30 cellular contexts compared by ENCODE assay signal in genomic region chr5:58771750-58772149, GRCh38.
"Had no signal": no experiment of that assay in that cellular context is flagged by ENCODE, and none has a peak within 500 bp of the region (broad histone marks: within the 10 kb centered on the region; RNA-seq: fewer than 3 reads in every experiment).

No MANE protein-coding gene starts in this region.

- ATAC-seq: activated CD4-positive, alpha-beta T cell treated with anti-CD3 and anti-CD28 coated beads for 36 hours; activated CD8-positive, alpha-beta memory T cell treated with anti-CD3 and anti-CD28 coated beads, Interleukin-2, amount 10 ng/mL, durations not matched to agents 7 days and 5 days; activated CD8-positive, alpha-beta T cell treated with anti-CD3 and anti-CD28 coated beads, Interleukin-2, amount 10 ng/mL, durations not matched to agents 7 days and 5 days; activated naive CD4-positive, alpha-beta T cell treated with anti-CD3 and anti-CD28 coated beads, Interleukin-2, amount 50 U/mL, for 72 hours; foreskin keratinocyte; gastroesophageal sphincter had no signal

- H3K4me1 Mint-ChIP-seq: activated naive CD4-positive, alpha-beta T cell treated with anti-CD3 and anti-CD28 coated beads, Interleukin-2, amount 10 ng/mL, durations not matched to agents 7 days and 5 days; activated naive CD8-positive, alpha-beta T cell treated with anti-CD3 and anti-CD28 coated beads, Interleukin-2, amount 10 ng/mL, durations not matched to agents 7 days and 5 days; central memory CD8-positive, alpha-beta T cell had no signal

- FAIRE-seq: bronchial epithelial cell had no signal

- H3K27me3 ChIP-seq: ascending aorta, dorsolateral prefrontal cortex, esophagus muscularis mucosa, foreskin keratinocyte, gastroesophageal sphincter had no signal

- H3K4me3 ChIP-seq: ascending aorta, coronary artery, dorsolateral prefrontal cortex, esophagus muscularis mucosa, gastroesophageal sphincter had no signal

- H3K4me3 Mint-ChIP-seq: activated CD4-positive, alpha-beta memory T cell treated with anti-CD3 and anti-CD28 coated beads for 36 hours; activated CD4-positive, alpha-beta T cell treated with anti-CD3 and anti-CD28 coated beads for 36 hours; activated CD4-positive, alpha-beta T cell treated with anti-CD3 and anti-CD28 coated beads, Interleukin-2, amount 10 ng/mL, durations not matched to agents 24 days and 14 days; activated CD8-positive, alpha-beta memory T cell treated with anti-CD3 and anti-CD28 coated beads, Interleukin-2, amount 10 ng/mL, durations not matched to agents 7 days and 5 days; activated CD8-positive, alpha-beta T cell treated with anti-CD3 and anti-CD28 coated beads, Interleukin-2, amount 10 ng/mL, durations not matched to agents 7 days and 5 days; activated naive CD4-positive, alpha-beta T cell treated with anti-CD3 and anti-CD28 coated beads, Interleukin-2, amount 10 ng/mL, durations not matched to agents 7 days and 5 days; activated naive CD8-positive, alpha-beta T cell treated with anti-CD3 and anti-CD28 coated beads, Interleukin-2, amount 10 ng/mL, durations not matched to agents 7 days and 5 days; activated T-helper 1 cell treated with anti-CD3 and anti-CD28 coated beads, Interleukin-12 subunit alpha, Interleukin-12 subunit beta, Interleukin-2, Interleukin-4 antibody, amounts not matched to agents 30 ng/mL and 10 ng/mL and 1 ng/mL, durations not matched to agents 14 hours and 24 hours and 36 hours; central memory CD8-positive, alpha-beta T cell; dendritic cell treated with granulocyte-macrophage colony-stimulating factor and Interleukin-4, amounts not matched to agents 40 ng/mL and 50 ng/mL, for 4 days; endodermal cell had no signal

- H3K27ac ChIP-seq: ascending aorta, brain microvascular endothelial cell, coronary artery, dorsolateral prefrontal cortex, esophagus muscularis mucosa, foreskin keratinocyte, gastroesophageal sphincter had no signal

- H3K27ac Mint-ChIP-seq: activated CD4-positive, alpha-beta memory T cell treated with anti-CD3 and anti-CD28 coated beads for 36 hours; activated CD4-positive, alpha-beta T cell treated with anti-CD3 and anti-CD28 coated beads for 36 hours; activated CD4-positive, alpha-beta T cell treated with anti-CD3 and anti-CD28 coated beads, Interleukin-2, amount 10 ng/mL, durations not matched to agents 24 days and 14 days; activated CD8-positive, alpha-beta memory T cell treated with anti-CD3 and anti-CD28 coated beads, Interleukin-2, amount 10 ng/mL, durations not matched to agents 7 days and 5 days; activated CD8-positive, alpha-beta T cell treated with anti-CD3 and anti-CD28 coated beads, Interleukin-2, amount 10 ng/mL, durations not matched to agents 7 days and 5 days; activated naive CD4-positive, alpha-beta T cell treated with anti-CD3 and anti-CD28 coated beads, Interleukin-2, amount 10 ng/mL, durations not matched to agents 7 days and 5 days; activated naive CD4-positive, alpha-beta T cell treated with anti-CD3 and anti-CD28 coated beads, Interleukin-2, amount 50 U/mL, for 72 hours; activated naive CD8-positive, alpha-beta T cell treated with anti-CD3 and anti-CD28 coated beads, Interleukin-2, amount 10 ng/mL, durations not matched to agents 7 days and 5 days; activated T-helper 1 cell treated with anti-CD3 and anti-CD28 coated beads, Interleukin-12 subunit alpha, Interleukin-12 subunit beta, Interleukin-2, Interleukin-4 antibody, amounts not matched to agents 30 ng/mL and 10 ng/mL and 1 ng/mL, durations not matched to agents 14 hours and 24 hours and 36 hours; activated T-helper 2 cell treated with anti-CD3 and anti-CD28 coated beads, Interferon-gamma antibody, Interleukin-2, Interleukin-4, amounts not matched to agents 10 μg/mL and 5 μg/mL and 100 μg/mL, durations not matched to agents 14 hours and 24 hours and 36 hours; dendritic cell treated with granulocyte-macrophage colony-stimulating factor and Interleukin-4, amounts not matched to agents 40 ng/mL and 50 ng/mL, for 4 days; endodermal cell had no signal

- H3K36me3 Mint-ChIP-seq: activated CD4-positive, alpha-beta memory T cell treated with anti-CD3 and anti-CD28 coated beads for 36 hours; activated CD8-positive, alpha-beta memory T cell treated with anti-CD3 and anti-CD28 coated beads, Interleukin-2, amount 10 ng/mL, durations not matched to agents 7 days and 5 days; activated naive CD4-positive, alpha-beta T cell treated with anti-CD3 and anti-CD28 coated beads, Interleukin-2, amount 10 ng/mL, durations not matched to agents 7 days and 5 days; activated naive CD4-positive, alpha-beta T cell treated with anti-CD3 and anti-CD28 coated beads, Interleukin-2, amount 50 U/mL, for 72 hours; activated naive CD8-positive, alpha-beta T cell treated with anti-CD3 and anti-CD28 coated beads, Interleukin-2, amount 10 ng/mL, durations not matched to agents 7 days and 5 days had no signal

- DNase-seq: activated CD4-positive, alpha-beta memory T cell treated with anti-CD3 and anti-CD28 coated beads for 36 hours; activated CD4-positive, alpha-beta T cell treated with anti-CD3 and anti-CD28 coated beads for 36 hours; activated CD4-positive, alpha-beta T cell treated with anti-CD3 and anti-CD28 coated beads, Interleukin-2, amount 10 ng/mL, durations not matched to agents 24 days and 14 days; activated CD4-positive, CD25-positive, alpha-beta regulatory T cell; activated CD4-positive, CD25-positive, alpha-beta regulatory T cell treated with anti-CD3 and anti-CD28 coated beads, Interleukin-2, amount 50 U/mL, for 72 hours; activated CD8-positive, alpha-beta memory T cell treated with anti-CD3 and anti-CD28 coated beads, Interleukin-2, amount 10 ng/mL, durations not matched to agents 7 days and 5 days; activated CD8-positive, alpha-beta memory T cell treated with anti-CD3 and anti-CD28 coated beads, Interleukin-2, amount 50 U/mL, for 4 hours; activated CD8-positive, alpha-beta T cell treated with anti-CD3 and anti-CD28 coated beads, Interleukin-2, amount 10 ng/mL, durations not matched to agents 7 days and 5 days; activated gamma-delta T cell; activated naive CD4-positive, alpha-beta T cell; activated naive CD4-positive, alpha-beta T cell treated with anti-CD3 and anti-CD28 coated beads, Interleukin-2, amount 10 ng/mL, durations not matched to agents 7 days and 5 days; activated naive CD8-positive, alpha-beta T cell treated with anti-CD3 and anti-CD28 coated beads, Interleukin-2, amount 10 ng/mL, durations not matched to agents 7 days and 5 days; activated T-cell treated with anti-CD3 and anti-CD28 coated beads, Interleukin-2, amount 50 U/mL, for 1 hour; activated T-cell treated with anti-CD3 and anti-CD28 coated beads, Interleukin-2, amount 50 U/mL, for 48 hours; brain microvascular endothelial cell; dorsolateral prefrontal cortex; effector memory CD4-positive, alpha-beta T cell; endodermal cell; foreskin keratinocyte; T-helper 2 cell had no signal

- H3K9me3 ChIP-seq: ascending aorta, esophagus muscularis mucosa, gastroesophageal sphincter had no signal

- H3K27me3 Mint-ChIP-seq: central memory CD8-positive, alpha-beta T cell had no signal

- H3K9me3 Mint-ChIP-seq: activated CD4-positive, alpha-beta memory T cell treated with anti-CD3 and anti-CD28 coated beads for 36 hours; activated CD4-positive, alpha-beta T cell treated with anti-CD3 and anti-CD28 coated beads, Interleukin-2, amount 10 ng/mL, durations not matched to agents 24 days and 14 days; activated naive CD4-positive, alpha-beta T cell treated with anti-CD3 and anti-CD28 coated beads, Interleukin-2, amount 10 ng/mL, durations not matched to agents 7 days and 5 days; activated naive CD4-positive, alpha-beta T cell treated with anti-CD3 and anti-CD28 coated beads, Interleukin-2, amount 50 U/mL, for 72 hours; activated naive CD8-positive, alpha-beta T cell treated with anti-CD3 and anti-CD28 coated beads, Interleukin-2, amount 10 ng/mL, durations not matched to agents 7 days and 5 days; activated T-helper 1 cell treated with anti-CD3 and anti-CD28 coated beads, Interleukin-12 subunit alpha, Interleukin-12 subunit beta, Interleukin-2, Interleukin-4 antibody, amounts not matched to agents 30 ng/mL and 10 ng/mL and 1 ng/mL, durations not matched to agents 14 hours and 24 hours and 36 hours; activated T-helper 2 cell treated with anti-CD3 and anti-CD28 coated beads, Interferon-gamma antibody, Interleukin-2, Interleukin-4, amounts not matched to agents 10 μg/mL and 5 μg/mL and 100 μg/mL, durations not matched to agents 14 hours and 24 hours and 36 hours; central memory CD8-positive, alpha-beta T cell; dendritic cell treated with granulocyte-macrophage colony-stimulating factor and Interleukin-4, amounts not matched to agents 40 ng/mL and 50 ng/mL, for 4 days; endodermal cell had no signal

- H3K36me3 ChIP-seq: ascending aorta, brain microvascular endothelial cell, esophagus muscularis mucosa, gastroesophageal sphincter had no signal

- H3K4me1 ChIP-seq: ascending aorta, esophagus muscularis mucosa, foreskin keratinocyte, gastroesophageal sphincter had no signal
